11 cellular contexts compared by ENCODE assay signal in genomic region chr11:73189315-73189714, GRCh38. TPM values are rescaled to one million over a fixed set of nuclear protein-coding genes. Genes with fewer than 3 reads are reported as not detected.
DNase-seq lines count a peak whose midpoint lies in the region; ATAC-seq and TF ChIP-seq lines count a peak whose summit lies in the region.
"Had no signal": no experiment of that assay in that cellular context is flagged by ENCODE, and none has a peak within 500 bp of the region (broad histone marks: within the 10 kb centered on the region; RNA-seq: fewer than 3 reads in every experiment).

No MANE protein-coding gene starts in this region.

- intact Hi-C loops in mucosa of descending colon (cut with DNase I, micrococcal nuclease): loop anchor here (10.0 kb wide), 1 partner anchor 55 kb away; no protein-coding TSS in a partner anchor

- TF ChIP-seq CTCF in GM10266 (IDR thresholded peaks at IDR 0.05; ENCODE audit: control insufficient read depth, insufficient read depth, low read depth, missing control alignments): no peak
- TF ChIP-seq CTCF in mucosa of descending colon (IDR thresholded peaks at IDR 0.05): no peak
- no peak for TF ChIP-seq CTCF in osteoblast (IDR thresholded peaks at IDR 0.05; ENCODE audit: extremely low read depth, low read depth, low read length)

- H4K20me1 ChIP-seq in osteoblast (ENCODE audit: insufficient read depth, low read length): no peaks in the 10 kb centered on the region

- DNase-seq in GM10266 (ENCODE audit: extremely low spot score): peak; percentile 43
- DNase-seq in SIG-M5 (lab: John Stamatoyannopoulos, UW): peak; percentile 69
- DNase-seq in mucosa of descending colon: peak in 1 of 3 donors; percentile 36
- DNase-seq in cerebellum (ENCODE audit: low spot score): no peak
- no peak for DNase-seq in osteoblast (ENCODE audit: insufficient read length, low spot score, missing footprints)
- DNase-seq: activated T-cell treated with anti-CD3 and anti-CD28 coated beads, Interleukin-2, amount 50 U/mL, for 72 hours; Caco-2; NCI-H774 had no signal

- H3K4me3 ChIP-seq in mucosa of descending colon: no peak overlapping the region
- no peak overlapping the region for H3K4me3 ChIP-seq in osteoblast (ENCODE audit: insufficient read depth, low read length)

- no peaks in the 10 kb centered on the region for H3K9me3 ChIP-seq in mucosa of descending colon
- no peaks in the 10 kb centered on the region for H3K9me3 ChIP-seq in osteoblast (ENCODE audit: low read depth, low read length)
- H3K9me3 ChIP-seq: Caco-2 had no signal

- no peaks in the 10 kb centered on the region for H3K79me2 ChIP-seq in osteoblast (ENCODE audit: insufficient read depth, low read length)

- H3K36me3 ChIP-seq in mucosa of descending colon (ENCODE audit: low read depth) (no peaks in the 10 kb centered on the region), osteoblast (ENCODE audit: insufficient read depth, low read length) (no peaks in the 10 kb centered on the region)

- H3K4me2 ChIP-seq in osteoblast (ENCODE audit: insufficient read depth, low read length): no peak overlapping the region

- H3K4me1 ChIP-seq in mucosa of descending colon (ENCODE audit: low read depth) (peaks cover 24% of the 10 kb centered on the region), osteoblast (ENCODE audit: insufficient read depth, low read length) (peaks cover 19% of the 10 kb centered on the region)

- peak; percentile 54 for ATAC-seq in GM21717 (IDR thresholded peaks at IDR 0.05; ENCODE audit: unreplicated experiment)
- ATAC-seq in mucosa of descending colon: peak; percentile 12
- no peak for ATAC-seq in HG03139 (IDR thresholded peaks at IDR 0.05; ENCODE audit: unreplicated experiment)
- no peak for ATAC-seq in GM19324 (IDR thresholded peaks at IDR 0.05; ENCODE audit: low FRiP score, unreplicated experiment)
- ATAC-seq: activated T-cell treated with anti-CD3 and anti-CD28 coated beads, Interleukin-2, amount 50 U/mL, for 72 hours had no signal

- no peak overlapping the region for H3K27ac ChIP-seq in osteoblast (ENCODE audit: low read depth, low read length)

- no peak overlapping the region for H2AFZ ChIP-seq in osteoblast (ENCODE audit: low read length)

- H3K27me3 ChIP-seq in osteoblast (ENCODE audit: insufficient read depth, low read length): no peaks in the 10 kb centered on the region

RNA-seq across cellular contexts. Expression of gene P2RY2, which starts 28.8 kb away (rescaled TPM):
- total RNA-seq in mucosa of descending colon (10 to 100 TPM in 2 of 3 donors, 1 to 10 TPM in 1; 7.6 to 20.6 (median 14.5) TPM), cerebellum (0.09 TPM), osteoblast (0.36 and 0.59 TPM in 2 replicates)
- total RNA-seq: activated T-cell treated with anti-CD3 and anti-CD28 coated beads, Interleukin-2, amount 50 U/mL, for 72 hours had no signal

RNA-seq across cellular contexts. Expression of gene FCHSD2, which starts 47.2 kb away (rescaled TPM):
- 10 to 100 TPM; 15.7 to 41.6 (median 21.6) TPM for total RNA-seq in mucosa of descending colon
- 37.3 TPM for total RNA-seq in cerebellum
- 34.0 and 38.0 TPM in 2 replicates for total RNA-seq in osteoblast

Comparison
In these comparisons a context has a peak if more than half of its experiments do, and no peak if none do; other contexts are left out.
1. DNase-seq: peak in GM10266 (single experiment) and SIG-M5 (single experiment); none in cerebellum (single experiment) and osteoblast (single experiment).
2. ATAC-seq: peak in GM21717 (single experiment) and mucosa of descending colon (single experiment); none in HG03139 (single experiment) and GM19324 (single experiment).